1 cellular context compared by ENCODE assay signal in genomic region chr16:1863681-1864460, GRCh38.
TF ChIP-seq lines count a peak whose summit lies in the region.

No MANE protein-coding gene starts in this region.

TF ChIP-seq in GM23338, 12 proteins besides CTCF, POLR2A, EP300 and RAD21 (continued from another document):
- TF ChIP-seq ZNF462 (CRISPR knock-in tag; IDR thresholded peaks at IDR 0.05) (no peak), JUNB (IDR thresholded peaks at IDR 0.05; ENCODE audit: unreplicated experiment) (no peak), ZNF331 (CRISPR knock-in tag; IDR thresholded peaks at IDR 0.05; ENCODE audit: low read depth) (no peak), STAT1 (IDR thresholded peaks at IDR 0.05; ENCODE audit: unreplicated experiment) (no peak), REST (IDR thresholded peaks at IDR 0.05; ENCODE audit: unreplicated experiment) (no peak), POLR2AphosphoS5 (IDR thresholded peaks at IDR 0.05; ENCODE audit: low read depth) (no peak), ZNF114 (CRISPR knock-in tag; IDR thresholded peaks at IDR 0.05) (no peak), EZH2 (IDR thresholded peaks at IDR 0.05; ENCODE audit: low read depth, unreplicated experiment) (no peak), CREB1 (CRISPR knock-in tag; IDR thresholded peaks at IDR 0.05; ENCODE audit: low read depth) (no peak)
- TF ChIP-seq, protein P1, sequence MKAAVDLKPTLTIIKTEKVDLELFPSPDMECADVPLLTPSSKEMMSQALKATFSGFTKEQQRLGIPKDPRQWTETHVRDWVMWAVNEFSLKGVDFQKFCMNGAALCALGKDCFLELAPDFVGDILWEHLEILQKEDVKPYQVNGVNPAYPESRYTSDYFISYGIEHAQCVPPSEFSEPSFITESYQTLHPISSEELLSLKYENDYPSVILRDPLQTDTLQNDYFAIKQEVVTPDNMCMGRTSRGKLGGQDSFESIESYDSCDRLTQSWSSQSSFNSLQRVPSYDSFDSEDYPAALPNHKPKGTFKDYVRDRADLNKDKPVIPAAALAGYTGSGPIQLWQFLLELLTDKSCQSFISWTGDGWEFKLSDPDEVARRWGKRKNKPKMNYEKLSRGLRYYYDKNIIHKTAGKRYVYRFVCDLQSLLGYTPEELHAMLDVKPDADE (IDR thresholded peaks at IDR 0.05): no peak
